Comparison of ENCODE assay signal across 2 cellular contexts in the genomic region with DNA sequence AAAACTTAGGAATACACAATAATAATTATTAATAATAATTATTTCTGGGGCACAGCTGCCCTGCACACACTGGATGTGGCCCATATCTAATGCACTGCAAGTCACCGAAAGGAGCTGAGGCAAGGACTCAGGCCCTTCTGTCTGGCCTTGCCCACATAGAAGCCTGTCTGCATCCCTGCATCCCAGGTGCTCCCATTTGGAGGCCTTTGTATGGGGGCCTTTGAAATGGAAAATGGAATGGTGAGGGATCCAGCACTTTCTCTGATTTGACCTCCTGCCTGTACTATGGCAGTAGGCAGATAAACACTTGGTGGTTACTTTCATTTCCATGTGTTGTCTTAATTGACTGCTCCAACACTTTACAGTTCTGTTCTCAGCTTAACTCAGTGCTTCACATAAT.
TF ChIP-seq lines count a peak whose summit lies in the region.

No MANE protein-coding gene starts in this region.

TF ChIP-seq in GM23338, 12 proteins besides CTCF, POLR2A, EP300 and RAD21 (continues in another document):
- TF ChIP-seq STAT1 (IDR thresholded peaks at IDR 0.05; ENCODE audit: unreplicated experiment) (no peak), ZNF331 (CRISPR knock-in tag; IDR thresholded peaks at IDR 0.05; ENCODE audit: low read depth) (no peak), EZH2 (IDR thresholded peaks at IDR 0.05; ENCODE audit: low read depth, unreplicated experiment) (no peak), NANOG (IDR thresholded peaks at IDR 0.05; ENCODE audit: borderline replicate concordance) (no peak), EZH2phosphoT487 (IDR thresholded peaks at IDR 0.05; ENCODE audit: unreplicated experiment) (no peak), JUNB (IDR thresholded peaks at IDR 0.05; ENCODE audit: unreplicated experiment) (no peak), ZNF114 (CRISPR knock-in tag; IDR thresholded peaks at IDR 0.05) (no peak), CREB1 (CRISPR knock-in tag; IDR thresholded peaks at IDR 0.05; ENCODE audit: low read depth) (no peak)
- TF ChIP-seq, protein P1, sequence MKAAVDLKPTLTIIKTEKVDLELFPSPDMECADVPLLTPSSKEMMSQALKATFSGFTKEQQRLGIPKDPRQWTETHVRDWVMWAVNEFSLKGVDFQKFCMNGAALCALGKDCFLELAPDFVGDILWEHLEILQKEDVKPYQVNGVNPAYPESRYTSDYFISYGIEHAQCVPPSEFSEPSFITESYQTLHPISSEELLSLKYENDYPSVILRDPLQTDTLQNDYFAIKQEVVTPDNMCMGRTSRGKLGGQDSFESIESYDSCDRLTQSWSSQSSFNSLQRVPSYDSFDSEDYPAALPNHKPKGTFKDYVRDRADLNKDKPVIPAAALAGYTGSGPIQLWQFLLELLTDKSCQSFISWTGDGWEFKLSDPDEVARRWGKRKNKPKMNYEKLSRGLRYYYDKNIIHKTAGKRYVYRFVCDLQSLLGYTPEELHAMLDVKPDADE (IDR thresholded peaks at IDR 0.05): no peak
- TF ChIP-seq, protein P2, sequence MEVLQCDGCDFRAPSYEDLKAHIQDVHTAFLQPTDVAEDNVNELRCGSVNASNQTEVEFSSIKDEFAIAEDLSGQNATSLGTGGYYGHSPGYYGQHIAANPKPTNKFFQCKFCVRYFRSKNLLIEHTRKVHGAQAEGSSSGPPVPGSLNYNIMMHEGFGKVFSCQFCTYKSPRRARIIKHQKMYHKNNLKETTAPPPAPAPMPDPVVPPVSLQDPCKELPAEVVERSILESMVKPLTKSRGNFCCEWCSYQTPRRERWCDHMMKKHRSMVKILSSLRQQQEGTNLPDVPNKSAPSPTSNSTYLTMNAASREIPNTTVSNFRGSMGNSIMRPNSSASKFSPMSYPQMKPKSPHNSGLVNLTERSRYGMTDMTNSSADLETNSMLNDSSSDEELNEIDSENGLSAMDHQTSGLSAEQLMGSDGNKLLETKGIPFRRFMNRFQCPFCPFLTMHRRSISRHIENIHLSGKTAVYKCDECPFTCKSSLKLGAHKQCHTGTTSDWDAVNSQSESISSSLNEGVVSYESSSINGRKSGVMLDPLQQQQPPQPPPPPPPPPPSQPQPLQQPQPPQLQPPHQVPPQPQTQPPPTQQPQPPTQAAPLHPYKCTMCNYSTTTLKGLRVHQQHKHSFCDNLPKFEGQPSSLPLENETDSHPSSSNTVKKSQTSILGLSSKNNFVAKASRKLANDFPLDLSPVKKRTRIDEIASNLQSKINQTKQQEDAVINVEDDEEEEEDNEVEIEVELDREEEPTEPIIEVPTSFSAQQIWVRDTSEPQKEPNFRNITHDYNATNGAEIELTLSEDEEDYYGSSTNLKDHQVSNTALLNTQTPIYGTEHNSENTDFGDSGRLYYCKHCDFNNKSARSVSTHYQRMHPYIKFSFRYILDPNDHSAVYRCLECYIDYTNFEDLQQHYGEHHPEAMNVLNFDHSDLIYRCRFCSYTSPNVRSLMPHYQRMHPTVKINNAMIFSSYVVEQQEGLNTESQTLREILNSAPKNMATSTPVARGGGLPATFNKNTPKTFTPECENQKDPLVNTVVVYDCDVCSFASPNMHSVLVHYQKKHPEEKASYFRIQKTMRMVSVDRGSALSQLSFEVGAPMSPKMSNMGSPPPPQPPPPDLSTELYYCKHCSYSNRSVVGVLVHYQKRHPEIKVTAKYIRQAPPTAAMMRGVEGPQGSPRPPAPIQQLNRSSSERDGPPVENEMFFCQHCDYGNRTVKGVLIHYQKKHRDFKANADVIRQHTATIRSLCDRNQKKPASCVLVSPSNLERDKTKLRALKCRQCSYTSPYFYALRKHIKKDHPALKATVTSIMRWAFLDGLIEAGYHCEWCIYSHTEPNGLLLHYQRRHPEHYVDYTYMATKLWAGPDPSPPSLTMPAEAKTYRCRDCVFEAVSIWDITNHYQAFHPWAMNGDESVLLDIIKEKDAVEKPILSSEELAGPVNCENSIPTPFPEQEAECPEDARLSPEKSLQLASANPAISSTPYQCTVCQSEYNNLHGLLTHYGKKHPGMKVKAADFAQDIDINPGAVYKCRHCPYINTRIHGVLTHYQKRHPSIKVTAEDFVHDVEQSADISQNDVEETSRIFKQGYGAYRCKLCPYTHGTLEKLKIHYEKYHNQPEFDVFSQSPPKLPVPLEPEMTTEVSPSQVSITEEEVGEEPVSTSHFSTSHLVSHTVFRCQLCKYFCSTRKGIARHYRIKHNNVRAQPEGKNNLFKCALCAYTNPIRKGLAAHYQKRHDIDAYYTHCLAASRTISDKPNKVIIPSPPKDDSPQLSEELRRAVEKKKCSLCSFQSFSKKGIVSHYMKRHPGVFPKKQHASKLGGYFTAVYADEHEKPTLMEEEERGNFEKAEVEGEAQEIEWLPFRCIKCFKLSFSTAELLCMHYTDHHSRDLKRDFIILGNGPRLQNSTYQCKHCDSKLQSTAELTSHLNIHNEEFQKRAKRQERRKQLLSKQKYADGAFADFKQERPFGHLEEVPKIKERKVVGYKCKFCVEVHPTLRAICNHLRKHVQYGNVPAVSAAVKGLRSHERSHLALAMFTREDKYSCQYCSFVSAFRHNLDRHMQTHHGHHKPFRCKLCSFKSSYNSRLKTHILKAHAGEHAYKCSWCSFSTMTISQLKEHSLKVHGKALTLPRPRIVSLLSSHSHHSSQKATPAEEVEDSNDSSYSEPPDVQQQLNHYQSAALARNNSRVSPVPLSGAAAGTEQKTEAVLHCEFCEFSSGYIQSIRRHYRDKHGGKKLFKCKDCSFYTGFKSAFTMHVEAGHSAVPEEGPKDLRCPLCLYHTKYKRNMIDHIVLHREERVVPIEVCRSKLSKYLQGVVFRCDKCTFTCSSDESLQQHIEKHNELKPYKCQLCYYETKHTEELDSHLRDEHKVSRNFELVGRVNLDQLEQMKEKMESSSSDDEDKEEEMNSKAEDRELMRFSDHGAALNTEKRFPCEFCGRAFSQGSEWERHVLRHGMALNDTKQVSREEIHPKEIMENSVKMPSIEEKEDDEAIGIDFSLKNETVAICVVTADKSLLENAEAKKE (CRISPR knock-in tag; IDR thresholded peaks at IDR 0.05): no peak

TF ChIP-seq in H1, 55 proteins besides CTCF, POLR2A, EP300 and RAD21:
- TF ChIP-seq EGR1 (IDR thresholded peaks at IDR 0.05; ENCODE audit: borderline replicate concordance, low read depth, low read length): no peak
- TF ChIP-seq HDAC6 (IDR thresholded peaks at IDR 0.05; ENCODE audit: low read depth, low read length): no peak
- no peak for TF ChIP-seq CBX5 (IDR thresholded peaks at IDR 0.05; ENCODE audit: low read depth, low read length)
- TF ChIP-seq NRF1 (IDR thresholded peaks at IDR 0.05; ENCODE audit: low read depth, low read length): no peak
- TF ChIP-seq GABPA (IDR thresholded peaks at IDR 0.05; ENCODE audit: borderline replicate concordance, insufficient read depth, low read length): no peak
- peak; percentile 53; the same call in 1 of the 2 replicates for TF ChIP-seq TCF12 (IDR thresholded peaks at IDR 0.05; ENCODE audit: low read depth, low read length)
- TF ChIP-seq CEBPB (IDR thresholded peaks at IDR 0.05; ENCODE audit: low read depth, low read length): no peak
